Comparison of ENCODE assay signal across 8 cellular contexts in the genomic region with DNA sequence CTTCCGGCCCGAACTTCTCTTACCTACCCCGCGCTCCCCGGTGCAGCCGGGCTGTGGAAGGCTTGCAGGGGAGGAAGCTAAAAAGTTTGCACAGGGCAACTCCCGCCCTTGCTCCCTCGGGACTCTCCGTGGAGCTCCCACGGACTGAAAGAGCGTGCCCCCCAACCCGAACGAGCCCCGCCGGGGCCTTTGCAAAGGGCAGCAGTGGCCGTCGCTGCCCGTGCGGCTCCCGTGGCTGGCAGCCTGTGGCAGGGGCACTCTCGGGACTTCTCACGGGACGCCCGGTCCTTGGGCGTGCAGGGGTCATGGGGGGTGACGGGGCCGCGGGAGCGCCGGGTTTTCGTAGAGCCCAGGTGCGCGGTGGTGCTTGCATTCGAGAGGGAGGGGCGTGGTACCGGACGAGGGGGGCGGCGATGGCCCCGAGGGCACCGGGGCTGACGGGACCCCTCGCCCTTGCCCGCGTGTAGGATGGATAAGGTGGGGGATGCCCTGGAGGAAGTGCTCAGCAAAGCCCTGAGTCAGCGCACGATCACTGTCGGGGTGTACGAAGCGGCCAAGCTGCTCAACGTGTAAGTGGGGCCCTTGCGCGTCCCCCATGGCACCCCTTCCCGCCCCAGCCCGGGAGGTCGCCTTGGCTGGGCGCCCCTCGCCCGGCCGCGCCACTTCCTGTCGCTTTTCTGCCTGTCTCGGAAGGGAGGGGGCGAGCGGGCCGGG. TPM values are rescaled to one million over a fixed set of nuclear protein-coding genes. Genes with fewer than 3 reads are reported as not detected.
DNase-seq lines count a peak whose midpoint lies in the region; ATAC-seq, FAIRE-seq and TF ChIP-seq lines count a peak whose summit lies in the region.

No MANE protein-coding gene starts in this region.

- H3K9ac ChIP-seq in SK-N-MC (ENCODE audit: insufficient read length): peak overlapping the region; percentile 71

- peak overlapping the region; percentile 98 for H3K4me2 ChIP-seq in A549

- H3K4me3 ChIP-seq in A549: peak overlapping the region; percentile 80
- peak overlapping the region; percentile 94 for H3K4me3 ChIP-seq in SK-N-MC
- peak overlapping the region; percentile 97 for H3K4me3 ChIP-seq in left ventricle myocardium inferior
- H3K4me3 ChIP-seq in retinal pigment epithelial cell (ENCODE audit: low read length): peak overlapping the region; percentile 98

- POLR2A ChIA-PET in A549 (lab: Yijun Ruan, JAX): interaction anchor here (0.6 to 5.5 kb wide), 21 partner anchors 9 to 153 kb away, joined by 3 to 93 read pairs (median 5); no protein-coding TSS in a partner anchor

- H3K9me3 Mint-ChIP-seq in activated naive CD4-positive, alpha-beta T cell treated with anti-CD3 and anti-CD28 coated beads, Interleukin-2, amount 50 U/mL, for 72 hours: no peaks in the 10 kb centered on the region

- TF ChIP-seq CTCF in A549 (IDR thresholded peaks at IDR 0.05) (no peak), left ventricle myocardium inferior (IDR thresholded peaks at IDR 0.05; ENCODE audit: borderline replicate concordance) (no peak), retinal pigment epithelial cell (conservative IDR thresholded peaks at IDR 0.05; ENCODE audit: low read depth, low read length) (no peak)

- TF ChIP-seq RAD21 in A549 (conservative IDR thresholded peaks at IDR 0.05 in 1 of 2, IDR thresholded peaks at IDR 0.05 in 1 of 2): no peak

- ATAC-seq in A549: peak; percentile 32 to 45
- ATAC-seq in GM18861 (IDR thresholded peaks at IDR 0.05; ENCODE audit: unreplicated experiment): peak; percentile 3
- peak; percentile 6 for ATAC-seq in HG03103 (IDR thresholded peaks at IDR 0.05; ENCODE audit: low read depth, unreplicated experiment)
- ATAC-seq in activated naive CD4-positive, alpha-beta T cell treated with anti-CD3 and anti-CD28 coated beads, Interleukin-2, amount 50 U/mL, for 72 hours: peak; percentile 8 to 18

- no peak for FAIRE-seq in A549 (lab: Jason Lieb, UNC)

- H3K27ac ChIP-seq in A549 (peak overlapping the region; percentile 96 to 99), SK-N-MC (no peak overlapping the region), left ventricle myocardium inferior (replicated peaks) (peak overlapping the region; percentile 99)

- DNase-seq in A549 (ENCODE audit: low read depth in 1 of 2, low spot score in 1 of 2) (peak in 1 of 2 experiments; percentile 27), SK-N-MC (ENCODE audit: low read depth, low spot score) (no peak), left ventricle myocardium inferior (peak; percentile 50), retinal pigment epithelial cell (ENCODE audit: low read depth) (no peak), cerebellar nuclear complex (lab: John Stamatoyannopoulos, UW) (no peak)
- peak; percentile 57 to 75 for DNase-seq in activated naive CD4-positive, alpha-beta T cell treated with anti-CD3 and anti-CD28 coated beads, Interleukin-2, amount 50 U/mL, for 72 hours (ENCODE audit: low spot score in 2 of 2)

- CTCF ChIA-PET in A549 (lab: Yijun Ruan, JAX): interaction anchor here (0.6 to 4.7 kb wide), 7 partner anchors 75 to 1178 kb away, joined by 3 to 46 read pairs (median 3); a partner anchor contains a TSS

- peaks cover 19 to 31% of the 10 kb centered on the region in 2 donors for H3K36me3 Mint-ChIP-seq in activated naive CD4-positive, alpha-beta T cell treated with anti-CD3 and anti-CD28 coated beads, Interleukin-2, amount 50 U/mL, for 72 hours

- peaks cover 43% of the 10 kb centered on the region for H3K4me1 ChIP-seq in A549
- peaks cover 63% of the 10 kb centered on the region for H3K4me1 ChIP-seq in left ventricle myocardium inferior

- H3K27me3 ChIP-seq in left ventricle myocardium inferior (ENCODE audit: low read depth): no peaks in the 10 kb centered on the region

- no peak for TF ChIP-seq POLR2A in A549 (IDR thresholded peaks at IDR 0.05; ENCODE audit: low read length)

- H3K9me3 ChIP-seq in A549 (no peaks in the 10 kb centered on the region), SK-N-MC (ENCODE audit: low read depth, low read length) (no peaks in the 10 kb centered on the region), left ventricle myocardium inferior (replicated peaks) (no peaks in the 10 kb centered on the region)

- peak overlapping the region; percentile 97 to 99 for H3K27ac Mint-ChIP-seq in activated naive CD4-positive, alpha-beta T cell treated with anti-CD3 and anti-CD28 coated beads, Interleukin-2, amount 50 U/mL, for 72 hours

- no peak for TF ChIP-seq EP300 in A549 (IDR thresholded peaks at IDR 0.05)

- peaks cover 16% of the 10 kb centered on the region for H3K36me3 ChIP-seq in SK-N-MC (ENCODE audit: insufficient read depth, low read length)
- peaks cover 25% of the 10 kb centered on the region for H3K36me3 ChIP-seq in left ventricle myocardium inferior

- intact Hi-C loops in left ventricle myocardium inferior (cut with micrococcal nuclease): loop anchor here (5.0 to 10.0 kb wide), 2 partner anchors 67 to 121 kb away; no protein-coding TSS in a partner anchor

- WGBS in A549 (ENCODE audit: missing lambda C conversion rate): 1% methylated on average over 12 of the region's 66 CpGs

TF ChIP-seq in A549, 52 proteins besides CTCF, POLR2A, EP300 and RAD21:
- TF ChIP-seq MAFK (IDR thresholded peaks at IDR 0.05; ENCODE audit: partially characterized antibody) (peak; percentile 12), PHF8 (IDR thresholded peaks at IDR 0.05; ENCODE audit: borderline replicate concordance, low read depth) (0 out of 2 replicates have a peak, but pooled peaks have one; percentile 17), EHMT2 (IDR thresholded peaks at IDR 0.05; ENCODE audit: low read depth) (no peak)
TF ChIP-seq in A549: peak in this region for 2.

RNA-seq across cellular contexts. Expression of a gene that starts 0.7 kb away (rescaled TPM):
- polyA plus RNA-seq in A549 (2011; rRNA removed) (26.6 and 44.7 TPM in 2 replicates), A549 (2017; fragmentation: RNase III; extraction: RNeasy Plus Mini Kit Qiagen cat#74134 plus additional on column Dnase treatment) (36.0 to 49.6 TPM (median 41.6 TPM) in 3 replicates)
- 67.8 and 72.1 TPM in 2 replicates for polyA plus RNA-seq in A549 (2012; cell fraction: cytosol; rRNA removed)
- 113 and 126 TPM in 2 replicates for polyA plus RNA-seq in A549 (2012; cell fraction: nucleus; rRNA removed)
- 4.6 and 7.2 TPM in 2 replicates for polyA minus RNA-seq in A549 (2011; rRNA and poly(A)+ RNA removed)
- total RNA-seq in activated naive CD4-positive, alpha-beta T cell treated with anti-CD3 and anti-CD28 coated beads, Interleukin-2, amount 50 U/mL, for 72 hours: 10 to 100 TPM; 26.3 to 78.8 TPM
- 65.0 TPM for total RNA-seq in left ventricle myocardium inferior

Comparison
In these comparisons a context has a peak if more than half of its experiments do, and no peak if none do; other contexts are left out.
1. DNase-seq: peak in activated naive CD4-positive, alpha-beta T cell treated with anti-CD3 and anti-CD28 coated beads, Interleukin-2, amount 50 U/mL, for 72 hours (2 of 2) and left ventricle myocardium inferior (single experiment); none in SK-N-MC (single experiment), retinal pigment epithelial cell (single experiment) and cerebellar nuclear complex (0 of 2).
2. Peak in every context shown above with its lines, with median percentiles within 50 percentile points of each other: ATAC-seq and H3K4me3 ChIP-seq.